In the genomic region with DNA sequence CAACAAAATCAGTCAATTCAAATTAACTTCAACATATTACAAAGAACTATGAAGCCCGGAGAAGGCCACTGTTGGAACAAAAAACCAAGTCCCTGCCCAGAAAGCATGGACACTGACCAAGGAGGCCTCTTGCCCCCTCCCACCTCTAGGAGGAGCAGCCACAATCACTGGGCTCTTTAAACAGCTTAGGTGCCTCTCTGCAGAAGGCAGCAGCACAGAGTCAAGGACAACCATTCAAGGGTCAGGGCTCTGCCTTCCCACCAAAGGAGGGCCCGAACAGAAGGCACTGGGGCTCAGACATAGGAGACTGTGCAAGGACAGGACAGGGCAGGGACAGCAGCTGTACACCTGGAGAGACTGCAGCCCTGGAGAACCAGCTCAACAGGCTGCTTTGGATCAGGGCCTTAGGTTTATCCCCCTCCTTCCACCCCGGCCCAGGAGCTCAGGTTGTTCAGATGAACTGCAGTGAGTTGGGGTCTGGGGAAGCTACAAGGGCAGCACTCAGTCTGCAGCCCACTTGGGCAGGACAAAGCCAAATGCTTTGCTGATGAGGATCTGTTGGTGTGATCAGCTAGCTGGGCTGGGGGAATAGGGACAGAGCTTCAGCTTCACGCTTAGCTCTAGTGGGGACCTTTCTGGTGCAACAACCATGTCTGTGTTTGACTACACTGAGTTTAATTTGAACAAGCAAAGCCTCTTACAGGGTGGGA, we compare ENCODE assay signal across 16 cellular contexts. TPM values are rescaled to one million over a fixed set of nuclear protein-coding genes. Genes with fewer than 3 reads are reported as not detected.
DNase-seq lines count a peak whose midpoint lies in the region; ATAC-seq and TF ChIP-seq lines count a peak whose summit lies in the region.
"Had no signal": no experiment of that assay in that cellular context is flagged by ENCODE, and none has a peak within 500 bp of the region (broad histone marks: within the 10 kb centered on the region; RNA-seq: fewer than 3 reads in every experiment).

No MANE protein-coding gene starts in this region.

- H3K79me2 ChIP-seq in mammary epithelial cell (ENCODE audit: insufficient read depth, low read length): peaks cover 5% of the 10 kb centered on the region
- H3K79me2 ChIP-seq: parathyroid adenoma had no signal

- WGBS in mammary epithelial cell (ENCODE audit: low coverage, missing lambda C conversion rate): 99% methylated on average over 4 of the region's 4 CpGs

- in situ Hi-C loops in mammary epithelial cell (cut with MboI; ENCODE audit: low sequenced_read_pairs in 2 of 2): no loop called here

- CTCF ChIA-PET in mammary epithelial cell (lab: Charles Lee; ENCODE audit: low non-redundant PET): no interaction called here

- peaks cover 31% of the 10 kb centered on the region for H3K36me3 ChIP-seq in cardiac muscle cell
- peaks cover 41% of the 10 kb centered on the region for H3K36me3 ChIP-seq in mammary epithelial cell (ENCODE audit: insufficient read depth, low read length)

- no peak overlapping the region for H2AFZ ChIP-seq in mammary epithelial cell (ENCODE audit: low read depth, low read length)
- H2AFZ ChIP-seq: parathyroid adenoma had no signal

- no peak for ATAC-seq in HG02938 (IDR thresholded peaks at IDR 0.05; ENCODE audit: unreplicated experiment)
- ATAC-seq: gastroesophageal sphincter had no signal

- intact Hi-C loops in cardiac septum (cut with DNase I) (no loop called here), mammary epithelial cell (cut with micrococcal nuclease) (no loop called here)

- H4K20me1 ChIP-seq in mammary epithelial cell (ENCODE audit: insufficient read depth, low read length): no peaks in the 10 kb centered on the region

- no peak overlapping the region for H3K4me2 ChIP-seq in mammary epithelial cell (ENCODE audit: insufficient read depth, low read depth, low read length)

- dilution Hi-C loops in mammary epithelial cell (cut with HindIII; ENCODE audit: low sequenced_read_pairs): no loop called here

- TF ChIP-seq CTCF in cardiac muscle cell (IDR thresholded peaks at IDR 0.05; ENCODE audit: low read depth, low read length): no peak
- TF ChIP-seq CTCF in LNCaP clone FGC (IDR thresholded peaks at IDR 0.05; ENCODE audit: control insufficient read depth, extremely low read depth, insufficient read depth): 0 out of 2 replicates have a peak, but pooled peaks have one; percentile 3
- no peak for TF ChIP-seq CTCF in mammary epithelial cell (conservative IDR thresholded peaks at IDR 0.05 in 1 of 2, IDR thresholded peaks at IDR 0.05 in 1 of 2; ENCODE audit: extremely low read depth in 1 of 2, insufficient read depth in 1 of 2, low read depth in 1 of 2, low read length in 2 of 2)
- peak; percentile 10 for TF ChIP-seq CTCF in retinal pigment epithelial cell (conservative IDR thresholded peaks at IDR 0.05; ENCODE audit: low read depth, low read length)

- H3K27me3 ChIP-seq in cardiac muscle cell (no peaks in the 10 kb centered on the region), mammary epithelial cell (ENCODE audit: insufficient read depth, low read length) (no peaks in the 10 kb centered on the region)
- H3K27me3 ChIP-seq: gastroesophageal sphincter had no signal

- H3K27ac ChIP-seq in cardiac muscle cell (peak overlapping the region; percentile 49), mammary epithelial cell (ENCODE audit: insufficient read depth, low read depth, low read length) (no peak overlapping the region)
- H3K27ac ChIP-seq: gastroesophageal sphincter, parathyroid adenoma had no signal

- H3K4me3 ChIP-seq in cardiac muscle cell (no peak overlapping the region), LNCaP clone FGC (ENCODE audit: low read depth, low read length) (no peak overlapping the region), mammary epithelial cell (replicated peaks in 1 of 3; ENCODE audit: insufficient read depth in 1 of 3, low read depth in 2 of 3, low read length in 3 of 3) (no peak overlapping the region), retinal pigment epithelial cell (ENCODE audit: low read length) (no peak overlapping the region)
- H3K4me3 ChIP-seq: gastroesophageal sphincter had no signal

- no peak overlapping the region for H3K9ac ChIP-seq in mammary epithelial cell (ENCODE audit: insufficient read depth, low read length)
- H3K9ac ChIP-seq: parathyroid adenoma had no signal

- peak in 1 of 2 donors; percentile 44 for DNase-seq in cardiac muscle cell (ENCODE audit: low read depth in 1 of 2, low spot score in 1 of 2)
- no peak for DNase-seq in cardiac septum (ENCODE audit: low spot score)
- DNase-seq in LNCaP clone FGC (ENCODE audit: low read depth): no peak
- DNase-seq in mammary epithelial cell: no peak
- no peak for DNase-seq in retinal pigment epithelial cell (ENCODE audit: low read depth)
- DNase-seq in dermis blood vessel endothelial cell: no peak
- DNase-seq in central memory CD4-positive, alpha-beta T cell: no peak
- DNase-seq: activated naive CD4-positive, alpha-beta T cell treated with anti-CD3 and anti-CD28 coated beads, Interleukin-2, amount 10 ng/mL, durations not matched to agents 7 days and 5 days; AML-193; DMS79; NCI-H2107; NCI-H774; stimulated activated CD4-positive, alpha-beta T cell treated with anti-CD3 and anti-CD28 coated beads, Interleukin-12 subunit alpha, Interleukin-12 subunit beta, amount 100 ng/mL, for 4 hours had no signal

- H3K4me1 ChIP-seq in cardiac muscle cell (ENCODE audit: low read depth): no peaks in the 10 kb centered on the region
- H3K4me1 ChIP-seq in mammary epithelial cell (ENCODE audit: insufficient read depth, low read length): no peaks in the 10 kb centered on the region
- H3K4me1 ChIP-seq: gastroesophageal sphincter, parathyroid adenoma had no signal

- TSS peak; percentile 40 for BruUV-seq in mammary epithelial cell (replicated peaks; lab: Mats Ljungman, UMichigan)

- H3K9me3 ChIP-seq in cardiac muscle cell (ENCODE audit: low read depth) (no peaks in the 10 kb centered on the region), mammary epithelial cell (replicated peaks; ENCODE audit: insufficient read depth, low read length) (no peaks in the 10 kb centered on the region)
- H3K9me3 ChIP-seq: gastroesophageal sphincter had no signal

RNA-seq across cellular contexts. Expression of a gene that starts 17.8 kb away (rescaled TPM):
- total RNA-seq in cardiac muscle cell: 79.2 and 80.0 TPM in 2 replicates
- 107 and 130 TPM in 2 replicates for polyA plus RNA-seq in cardiac muscle cell
- total RNA-seq in cardiac septum: 10.7 TPM
- total RNA-seq in mammary epithelial cell: 10 to 100 TPM; 31.5 to 46.3 TPM
- 59.6 TPM for polyA plus RNA-seq in mammary epithelial cell
- 32.2 TPM for polyA minus RNA-seq in mammary epithelial cell
- total RNA-seq in dermis blood vessel endothelial cell: 16.8 and 22.2 TPM in 2 replicates

RNA-seq across cellular contexts. Expression of a gene that starts 23.9 kb away (rescaled TPM):
- total RNA-seq in cardiac muscle cell (9.7 and 16.0 TPM in 2 replicates), cardiac septum (11.3 TPM), mammary epithelial cell (10 to 100 TPM; 30.7 to 42.7 TPM), dermis blood vessel endothelial cell (24.4 and 26.2 TPM in 2 replicates)
- polyA plus RNA-seq in cardiac muscle cell (18.0 and 19.1 TPM in 2 replicates), mammary epithelial cell (17.9 TPM)
- polyA minus RNA-seq in mammary epithelial cell: 38.9 TPM

RNA-seq across cellular contexts. Expression of a gene that starts 32.6 kb away (rescaled TPM):
- total RNA-seq in cardiac muscle cell (15.3 and 36.0 TPM in 2 replicates), cardiac septum (4.7 TPM), mammary epithelial cell (10 to 100 TPM in 1 of 2 donors, 1 to 10 TPM in 1; 9.7 to 62.7 TPM), dermis blood vessel endothelial cell (1.3 and 2.6 TPM in 2 replicates)
- polyA plus RNA-seq in cardiac muscle cell (14.9 and 17.2 TPM in 2 replicates), mammary epithelial cell (32.6 TPM)
- 16.2 TPM for polyA minus RNA-seq in mammary epithelial cell

RNA-seq across cellular contexts. Expression of a gene that starts 56.9 kb away (rescaled TPM):
- total RNA-seq in cardiac muscle cell (66.0 and 66.8 TPM in 2 replicates), cardiac septum (118 TPM), mammary epithelial cell (100 to 1,000 TPM; 100 to 238 TPM), dermis blood vessel endothelial cell (137 and 188 TPM in 2 replicates)
- polyA plus RNA-seq in cardiac muscle cell (167 and 242 TPM in 2 replicates), mammary epithelial cell (150 TPM)
- polyA minus RNA-seq in mammary epithelial cell: 117 TPM

Comparison
In these comparisons a context has a peak if more than half of its experiments do, and no peak if none do; other contexts are left out.
1. CTCF ChIP-seq: peak in LNCaP clone FGC (single experiment) and retinal pigment epithelial cell (single experiment); none in cardiac muscle cell (single experiment) and mammary epithelial cell (0 of 2).